In genomic region chr3:33717866-33718594, GRCh38 we compare ENCODE assay signal across 1 cellular context.
TF ChIP-seq lines count a peak whose summit lies in the region.

Gene CLASP2 (minus strand): TSS chr3:33718254. CDS start chr3:33718002, 252 bp downstream.

TF ChIP-seq in H1, 55 proteins besides CTCF, POLR2A, EP300 and RAD21:
- TF ChIP-seq SIN3A (conservative IDR thresholded peaks at IDR 0.05 in 1 of 2, IDR thresholded peaks at IDR 0.05 in 1 of 2; ENCODE audit: low read depth in 1 of 2, low read length in 2 of 2) (peak in 1 of 2 experiments; percentile 52; a peak in 1 of 4 replicates), CHD1 (IDR thresholded peaks at IDR 0.05; ENCODE audit: low read depth, low read length) (no peak), KDM4A (IDR thresholded peaks at IDR 0.05; ENCODE audit: low read depth, low read length, severe bottlenecking) (peak; percentile 46), HDAC2 (IDR thresholded peaks at IDR 0.05; ENCODE audit: borderline replicate concordance in 1 of 2, low read depth in 2 of 2, low read length in 2 of 2) (no peak), TAF1 (IDR thresholded peaks at IDR 0.05; ENCODE audit: low read depth, low read length) (peak; percentile 88), MAX (IDR thresholded peaks at IDR 0.05) (no peak), YY1 (IDR thresholded peaks at IDR 0.05; ENCODE audit: low read depth, low read length) (peak; percentile 62), CREB1 (IDR thresholded peaks at IDR 0.05) (peak; percentile 96), PHF8 (conservative IDR thresholded peaks at IDR 0.05; ENCODE audit: low read depth, low read length) (peak; percentile 95), TBP (IDR thresholded peaks at IDR 0.05; ENCODE audit: low read depth, low read length) (peak; percentile 11; the same call in 1 of the 2 replicates), MAFK (IDR thresholded peaks at IDR 0.05; ENCODE audit: low read depth, low read length) (no peak), CTBP2 (IDR thresholded peaks at IDR 0.05; ENCODE audit: borderline replicate concordance, insufficient read depth, insufficient read length, low read length) (peak; percentile 74), RBBP5 (IDR thresholded peaks at IDR 0.05; ENCODE audit: borderline replicate concordance, low read depth, low read length) (peak; percentile 80; the same call in 1 of the 2 replicates), NANOG (IDR thresholded peaks at IDR 0.05; ENCODE audit: insufficient read depth, low read depth, low read length, poor library complexity, severe bottlenecking) (no peak), ASH2L (IDR thresholded peaks at IDR 0.05; ENCODE audit: low read length) (peak; percentile 85)
- TF ChIP-seq, protein P1, sequence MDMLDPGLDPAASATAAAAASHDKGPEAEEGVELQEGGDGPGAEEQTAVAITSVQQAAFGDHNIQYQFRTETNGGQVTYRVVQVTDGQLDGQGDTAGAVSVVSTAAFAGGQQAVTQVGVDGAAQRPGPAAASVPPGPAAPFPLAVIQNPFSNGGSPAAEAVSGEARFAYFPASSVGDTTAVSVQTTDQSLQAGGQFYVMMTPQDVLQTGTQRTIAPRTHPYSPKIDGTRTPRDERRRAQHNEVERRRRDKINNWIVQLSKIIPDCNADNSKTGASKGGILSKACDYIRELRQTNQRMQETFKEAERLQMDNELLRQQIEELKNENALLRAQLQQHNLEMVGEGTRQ (IDR thresholded peaks at IDR 0.05; ENCODE audit: low read length): no peak
TF ChIP-seq in H1: peak in this region for 10.
